ENCODE assay signal across 14 cellular contexts in genomic region chr12:851913-852312, GRCh38.
A peak's percentile ranks its signal among the peaks of the same experiment; 100 is the strongest.
DNase-seq lines count a peak whose midpoint lies in the region; ATAC-seq and TF ChIP-seq lines count a peak whose summit lies in the region.
"Had no signal": no experiment of that assay in that cellular context is flagged by ENCODE, and none has a peak within 500 bp of the region (broad histone marks: within the 10 kb centered on the region; RNA-seq: fewer than 3 reads in every experiment).

No MANE protein-coding gene starts in this region.

- CTCF ChIA-PET in MCF 10A (lab: Yijun Ruan, JAX): interaction anchor here (0.8 to 2.4 kb wide), 3 partner anchors 12 to 36 kb away, joined by 3 to 12 read pairs (median 8); no protein-coding TSS in a partner anchor

- peaks cover 44% of the 10 kb centered on the region for H3K4me1 Mint-ChIP-seq in MCF 10A (ENCODE audit: insufficient read depth, unreplicated experiment)

- H3K4me1 ChIP-seq in breast epithelium (no peaks in the 10 kb centered on the region), transverse colon (peaks cover 0 to 21% (median 6%) of the 10 kb centered on the region in 4 donors)

- H3K27ac ChIP-seq in breast epithelium (no peak overlapping the region), transverse colon (peak overlapping the region in 3 of 4 donors; percentile 23 to 57 (median 47))

- H3K36me3 ChIP-seq in breast epithelium (no peaks in the 10 kb centered on the region), transverse colon (no peaks in the 10 kb centered on the region)

- no peaks in the 10 kb centered on the region for H3K36me3 Mint-ChIP-seq in MCF 10A (ENCODE audit: insufficient read depth, unreplicated experiment)

- TF ChIP-seq POLR2A in breast epithelium (IDR thresholded peaks at IDR 0.05): no peak
- no peak for TF ChIP-seq POLR2A in transverse colon (IDR thresholded peaks at IDR 0.05)

- TF ChIP-seq EP300 in transverse colon (IDR thresholded peaks at IDR 0.05; ENCODE audit: low read depth): no peak

- no peaks in the 10 kb centered on the region for H3K27me3 Mint-ChIP-seq in MCF 10A (ENCODE audit: insufficient read depth, unreplicated experiment)

- DNase-seq in MCF 10A (ENCODE audit: unreplicated experiment) (peak; percentile 76), breast epithelium (ENCODE audit: low spot score in 2 of 2) (no peak), foreskin fibroblast (peak; percentile 58 to 82), transverse colon (no peak), NCI-H2081 (lab: John Stamatoyannopoulos, UW) (no peak)
- DNase-seq: activated naive CD4-positive, alpha-beta T cell treated with Interleukin-2 at 50 U/mL for 16 hours; NCI-H1694; retina; stimulated activated naive CD4-positive, alpha-beta T cell treated with Interleukin-2 at 50 U/mL for 16 hours; SW 1271 had no signal

- H3K4me3 ChIP-seq in breast epithelium (no peak overlapping the region), WI38 (ENCODE audit: low read depth, low read length) (peak overlapping the region; percentile 27; the same call in 1 of the 2 replicates), foreskin fibroblast (ENCODE audit: low read depth in 1 of 2, low read length in 2 of 2) (peak overlapping the region in 1 of 2 donors; percentile 11), transverse colon (no peak overlapping the region)

- H3K4me3 Mint-ChIP-seq in MCF 10A (ENCODE audit: unreplicated experiment): peak overlapping the region; percentile 63
- H3K4me3 Mint-ChIP-seq: CD14-positive monocyte had no signal

- H3K27me3 ChIP-seq in breast epithelium (no peaks in the 10 kb centered on the region), transverse colon (no peaks in the 10 kb centered on the region)

- WGBS in transverse colon (ENCODE audit: low coverage in 1 of 2), 2 donors: 64 to 76% methylated on average over 3 of the region's 3 CpGs

- POLR2A ChIA-PET in MCF 10A (lab: Yijun Ruan, JAX): interaction anchor here (0.6 to 4.2 kb wide), 15 partner anchors 8 to 741 kb away, joined by 3 to 43 read pairs (median 5); no protein-coding TSS in a partner anchor

- H3K9me3 ChIP-seq in breast epithelium: no peaks in the 10 kb centered on the region
- no peaks in the 10 kb centered on the region for H3K9me3 ChIP-seq in transverse colon

- in situ Hi-C loops in transverse colon (cut with MboI; ENCODE audit: low pct_ligation_motif_present in 1 of 4, low pct_unique_long_range_greater_than_20kb in 1 of 4, low sequenced_read_pairs in 3 of 4): no loop called here

- ATAC-seq in HG03175 (IDR thresholded peaks at IDR 0.05; ENCODE audit: unreplicated experiment) (no peak), GM21390 (IDR thresholded peaks at IDR 0.05; ENCODE audit: unreplicated experiment) (no peak)

- peak overlapping the region; percentile 80 for H3K27ac Mint-ChIP-seq in MCF 10A (ENCODE audit: low read depth, unreplicated experiment)

- no peaks in the 10 kb centered on the region for H3K9me3 Mint-ChIP-seq in MCF 10A (ENCODE audit: unreplicated experiment)
- H3K9me3 Mint-ChIP-seq: CD14-positive monocyte had no signal

- no TSS peak for BruUV-seq in MCF 10A (replicated peaks; lab: Mats Ljungman, UMichigan)

- intact Hi-C loops in MCF 10A (cut with micrococcal nuclease): no loop called here
- intact Hi-C loops in breast epithelium (cut with DNase I; ENCODE audit: low total_unique reads): no loop called here
- intact Hi-C loops in transverse colon (cut with DNase I; ENCODE audit: low total_unique reads): no loop called here

- TF ChIP-seq CTCF in MCF 10A (IDR thresholded peaks at IDR 0.05; ENCODE audit: unreplicated experiment): no peak
- TF ChIP-seq CTCF in breast epithelium (IDR thresholded peaks at IDR 0.05): no peak
- no peak for TF ChIP-seq CTCF in WI38 (IDR thresholded peaks at IDR 0.05; ENCODE audit: low read depth, low read length)
- TF ChIP-seq CTCF in foreskin fibroblast (IDR thresholded peaks at IDR 0.05; ENCODE audit: low read depth, low read length): no peak
- TF ChIP-seq CTCF in transverse colon (IDR thresholded peaks at IDR 0.05): no peak

Comparison
In these comparisons a context has a peak if more than half of its experiments do, and no peak if none do; other contexts are left out.
1. DNase-seq: peak in MCF 10A (single experiment) and foreskin fibroblast (2 of 2); none in breast epithelium (0 of 2), transverse colon (single experiment) and NCI-H2081 (0 of 2).
2. H3K27ac ChIP-seq: peak in transverse colon (3 of 4); none in breast epithelium (0 of 2).